ENCODE assay signal across 16 cellular contexts in genomic region chr11:68581439-68581838, GRCh38.
DNase-seq lines count a peak whose midpoint lies in the region; ATAC-seq and TF ChIP-seq lines count a peak whose summit lies in the region.
"Had no signal": no experiment of that assay in that cellular context is flagged by ENCODE, and none has a peak within 500 bp of the region (broad histone marks: within the 10 kb centered on the region; RNA-seq: fewer than 3 reads in every experiment).

No MANE protein-coding gene starts in this region.

- H3K27me3 ChIP-seq in right cardiac atrium (ENCODE audit: control insufficient read depth, insufficient read depth) (no peaks in the 10 kb centered on the region), upper lobe of left lung (no peaks in the 10 kb centered on the region)
- H3K27me3 ChIP-seq: dorsolateral prefrontal cortex had no signal

- H3K9me3 Mint-ChIP-seq in activated CD4-positive, alpha-beta T cell treated with anti-CD3 and anti-CD28 coated beads, Interleukin-2, amount 10 ng/mL, durations not matched to agents 7 days and 5 days: no peaks in the 10 kb centered on the region
- H3K9me3 Mint-ChIP-seq: activated T-helper 1 cell treated with anti-CD3 and anti-CD28 coated beads, Interleukin-12 subunit alpha, Interleukin-12 subunit beta, Interleukin-2, Interleukin-4 antibody, amounts not matched to agents 30 ng/mL and 10 ng/mL and 1 ng/mL, durations not matched to agents 14 hours and 24 hours and 36 hours; T-helper 1 cell treated with Interleukin-12 subunit alpha and Interleukin-12 subunit beta and Interleukin-4 antibody, amounts not matched to agents 30 μg/mL and 1 μg/mL, for 36 hours had no signal

- H3K9me3 ChIP-seq in right cardiac atrium (ENCODE audit: control insufficient read depth, low read length) (no peaks in the 10 kb centered on the region), upper lobe of left lung (no peaks in the 10 kb centered on the region)

- peaks cover 47% of the 10 kb centered on the region for H3K36me3 Mint-ChIP-seq in activated CD4-positive, alpha-beta T cell treated with anti-CD3 and anti-CD28 coated beads, Interleukin-2, amount 10 ng/mL, durations not matched to agents 7 days and 5 days (ENCODE audit: low read depth)

- no peak overlapping the region for H3K4me3 ChIP-seq in right cardiac atrium (ENCODE audit: low read length)
- no peak overlapping the region for H3K4me3 ChIP-seq in upper lobe of left lung
- H3K4me3 ChIP-seq: dorsolateral prefrontal cortex had no signal

- TF ChIP-seq CTCF in upper lobe of left lung (IDR thresholded peaks at IDR 0.05): no peak

- DNase-seq in activated CD4-positive, alpha-beta T cell treated with anti-CD3 and anti-CD28 coated beads, Interleukin-2, amount 10 ng/mL, durations not matched to agents 7 days and 5 days: no peak
- no peak for DNase-seq in activated CD4-positive, alpha-beta T cell treated with anti-CD3 and anti-CD28 coated beads, Interleukin-2, amount 50 U/mL, for 4 hours
- peak; percentile 93 for DNase-seq in NCI-H510A (lab: John Stamatoyannopoulos, UW)
- peak; percentile 41 to 66 (median 63) for DNase-seq in right cardiac atrium
- DNase-seq in upper lobe of left lung: peak in 1 of 2 donors; percentile 89
- no peak for DNase-seq in posterior vena cava (ENCODE audit: low spot score)
- DNase-seq: anterior cingulate cortex, DND-41, dorsolateral prefrontal cortex, NCI-H1694 treated with DMSO at 0.1 percent for 48 hours, nucleus accumbens, OCI-M1 had no signal

- CTCF ChIA-PET in activated CD4-positive, alpha-beta T cell treated with anti-CD3 and anti-CD28 coated beads, Interleukin-2, amount 10 ng/mL, durations not matched to agents 7 days and 5 days (lab: Charles Lee): no interaction called here

- POLR2A ChIA-PET in activated CD4-positive, alpha-beta T cell treated with anti-CD3 and anti-CD28 coated beads, Interleukin-2, amount 10 ng/mL, durations not matched to agents 7 days and 5 days (lab: Charles Lee): no interaction called here

- intact Hi-C loops in right cardiac atrium (cut with DNase I) (no loop called here), posterior vena cava (cut with DNase I) (no loop called here)

- H3K27ac Mint-ChIP-seq in activated CD4-positive, alpha-beta T cell treated with anti-CD3 and anti-CD28 coated beads, Interleukin-2, amount 10 ng/mL, durations not matched to agents 7 days and 5 days: peak overlapping the region; percentile 6

- H3K4me1 ChIP-seq in right cardiac atrium (ENCODE audit: control insufficient read depth, insufficient read depth, low read length): peaks cover 9% of the 10 kb centered on the region
- peaks cover 8 to 31% (median 18%) of the 10 kb centered on the region in 4 donors for H3K4me1 ChIP-seq in upper lobe of left lung

- peaks cover 2% of the 10 kb centered on the region for H3K4me1 Mint-ChIP-seq in activated CD4-positive, alpha-beta T cell treated with anti-CD3 and anti-CD28 coated beads, Interleukin-2, amount 10 ng/mL, durations not matched to agents 7 days and 5 days

- peaks cover 8 to 75% (median 33%) of the 10 kb centered on the region in 4 donors for H3K36me3 ChIP-seq in upper lobe of left lung

- TF ChIP-seq POLR2A in upper lobe of left lung (IDR thresholded peaks at IDR 0.05): no peak

- H3K27ac ChIP-seq in right cardiac atrium (ENCODE audit: low read length) (peak overlapping the region; percentile 97), upper lobe of left lung (peak overlapping the region in 1 of 4 donors; percentile 40)
- H3K27ac ChIP-seq: dorsolateral prefrontal cortex had no signal

- H3K27me3 Mint-ChIP-seq in activated CD4-positive, alpha-beta T cell treated with anti-CD3 and anti-CD28 coated beads, Interleukin-2, amount 10 ng/mL, durations not matched to agents 7 days and 5 days: no peaks in the 10 kb centered on the region

- no peak overlapping the region for H3K4me3 Mint-ChIP-seq in activated CD4-positive, alpha-beta T cell treated with anti-CD3 and anti-CD28 coated beads, Interleukin-2, amount 10 ng/mL, durations not matched to agents 7 days and 5 days
- H3K4me3 Mint-ChIP-seq: activated T-helper 1 cell treated with anti-CD3 and anti-CD28 coated beads, Interleukin-12 subunit alpha, Interleukin-12 subunit beta, Interleukin-2, Interleukin-4 antibody, amounts not matched to agents 30 ng/mL and 10 ng/mL and 1 ng/mL, durations not matched to agents 14 hours and 24 hours and 36 hours; T-helper 1 cell treated with Interleukin-12 subunit alpha and Interleukin-12 subunit beta and Interleukin-4 antibody, amounts not matched to agents 30 μg/mL and 1 μg/mL, for 36 hours had no signal

- WGBS in right cardiac atrium: 79% methylated on average over 4 of the region's 4 CpGs
- 65 to 85% methylated on average over 4 of the region's 4 CpGs for WGBS in upper lobe of left lung, 2 donors

- ATAC-seq in right cardiac atrium (peak; percentile 75 to 87), upper lobe of left lung (ENCODE audit: low FRiP score in 2 of 2) (peak; percentile 57 to 83), GM21576 (IDR thresholded peaks at IDR 0.05; ENCODE audit: unreplicated experiment) (no peak), GM19035 (IDR thresholded peaks at IDR 0.05; ENCODE audit: unreplicated experiment) (no peak)

- peak in 2 of 4 donors; percentile 23 to 90 for TF ChIP-seq EP300 in upper lobe of left lung (IDR thresholded peaks at IDR 0.05)

Comparison
In these comparisons a context has a peak if more than half of its experiments do, and no peak if none do; other contexts are left out.
1. DNase-seq: peak in NCI-H510A (single experiment) and right cardiac atrium (3 of 3); none in activated CD4-positive, alpha-beta T cell treated with anti-CD3 and anti-CD28 coated beads, Interleukin-2, amount 10 ng/mL, durations not matched to agents 7 days and 5 days (single experiment), activated CD4-positive, alpha-beta T cell treated with anti-CD3 and anti-CD28 coated beads, Interleukin-2, amount 50 U/mL, for 4 hours (0 of 2) and posterior vena cava (single experiment).
2. ATAC-seq: peak in right cardiac atrium (2 of 2) and upper lobe of left lung (2 of 2); none in GM21576 (single experiment) and GM19035 (single experiment).